ENCODE assay signal across 1 cellular context in the genomic region with DNA sequence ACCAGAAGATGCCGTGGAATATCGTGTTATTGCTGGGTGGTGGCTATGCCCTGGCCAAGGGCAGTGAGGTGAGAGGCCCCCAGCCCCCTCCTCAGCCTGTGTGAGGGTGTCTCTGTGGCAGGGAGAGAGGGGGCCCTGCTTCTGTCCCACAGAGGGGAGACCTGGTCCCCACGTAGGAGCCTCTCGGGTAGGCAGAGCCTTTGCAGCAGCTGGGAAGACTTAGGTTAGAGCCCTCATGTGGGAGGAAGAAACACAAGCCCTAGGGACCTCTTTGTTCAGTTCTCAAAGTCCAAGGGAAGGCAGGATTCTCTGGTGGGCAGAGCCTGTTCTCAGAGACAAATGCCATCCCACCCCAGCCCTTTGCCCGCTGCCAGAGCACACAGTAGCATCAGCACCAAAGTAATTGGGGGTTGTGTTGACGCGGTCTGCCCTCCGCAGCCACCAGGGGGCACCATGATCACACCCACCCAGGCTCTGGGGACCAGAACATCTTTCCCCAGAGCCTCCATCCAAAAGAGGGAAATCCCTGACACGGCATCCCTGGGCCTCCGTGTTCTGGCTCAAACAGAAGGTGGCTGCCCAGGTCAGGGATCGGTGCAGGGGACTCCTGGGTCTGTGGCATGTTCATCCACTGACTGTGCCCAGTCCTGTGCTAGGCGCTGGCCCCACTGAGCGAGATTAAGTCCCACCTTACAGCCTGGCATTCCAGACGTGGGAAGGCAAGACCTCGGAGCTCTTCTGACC.
TF ChIP-seq lines count a peak whose summit lies in the region.

No MANE protein-coding gene starts in this region.

TF ChIP-seq in GM12878, 131 proteins besides CTCF, POLR2A, EP300 and RAD21:
- TF ChIP-seq YY1 (IDR thresholded peaks at IDR 0.05; ENCODE audit: low read depth, low read length) (peak; percentile 85), SMC3 (IDR thresholded peaks at IDR 0.05; ENCODE audit: borderline replicate concordance, low read length) (peak; percentile 99), MEF2B (IDR thresholded peaks at IDR 0.05; ENCODE audit: partially characterized antibody, poor library complexity, severe bottlenecking) (peak; percentile 70), WRNIP1 (IDR thresholded peaks at IDR 0.05; ENCODE audit: borderline replicate concordance, low read depth, low read length) (peak; percentile 74; the same call in 1 of the 2 replicates), FOXM1 (IDR thresholded peaks at IDR 0.05; ENCODE audit: low read depth, low read length) (no peak), CREM (IDR thresholded peaks at IDR 0.05; ENCODE audit: low read depth) (peak; percentile 83), SMARCA5 (IDR thresholded peaks at IDR 0.05) (peak; percentile 77; the same call in 1 of the 2 replicates), CREB1 (IDR thresholded peaks at IDR 0.05; ENCODE audit: low read depth) (peak; percentile 70), RCOR1 (conservative IDR thresholded peaks at IDR 0.05; ENCODE audit: low read depth, low read length) (peak; percentile 77; the same call in 1 of the 2 replicates), PAX8 (IDR thresholded peaks at IDR 0.05) (no peak), DPF2 (IDR thresholded peaks at IDR 0.05) (0 out of 2 replicates have a peak, but pooled peaks have one; percentile 23), ZNF24 (IDR thresholded peaks at IDR 0.05) (no peak), LARP7 (IDR thresholded peaks at IDR 0.05) (0 out of 2 replicates have a peak, but pooled peaks have one; percentile 54), RB1 (IDR thresholded peaks at IDR 0.05; ENCODE audit: borderline replicate concordance) (peak; percentile 66; the same call in 1 of the 2 replicates), CHD2 (IDR thresholded peaks at IDR 0.05; ENCODE audit: borderline replicate concordance, low read depth, low read length) (0 out of 2 replicates have a peak, but pooled peaks have one; percentile 18), IKZF1 (conservative IDR thresholded peaks at IDR 0.05) (peak; percentile 65), IKZF2 (IDR thresholded peaks at IDR 0.05) (peak; percentile 37 to 53; a peak in 1 of 4 replicates), RUNX3 (IDR thresholded peaks at IDR 0.05; ENCODE audit: low read length) (peak; percentile 60; the same call in 1 of the 2 replicates), NBN (IDR thresholded peaks at IDR 0.05) (0 out of 2 replicates have a peak, but pooled peaks have one; percentile 31), RELA (IDR thresholded peaks at IDR 0.05; ENCODE audit: borderline replicate concordance, partially characterized antibody) (peak; percentile 75), BHLHE40 (IDR thresholded peaks at IDR 0.05; ENCODE audit: borderline replicate concordance in 1 of 2, low read depth in 2 of 2, low read length in 1 of 2) (0 out of 4 replicates have a peak, but pooled peaks have one; percentile 18 to 36)
- TF ChIP-seq, protein P1, sequence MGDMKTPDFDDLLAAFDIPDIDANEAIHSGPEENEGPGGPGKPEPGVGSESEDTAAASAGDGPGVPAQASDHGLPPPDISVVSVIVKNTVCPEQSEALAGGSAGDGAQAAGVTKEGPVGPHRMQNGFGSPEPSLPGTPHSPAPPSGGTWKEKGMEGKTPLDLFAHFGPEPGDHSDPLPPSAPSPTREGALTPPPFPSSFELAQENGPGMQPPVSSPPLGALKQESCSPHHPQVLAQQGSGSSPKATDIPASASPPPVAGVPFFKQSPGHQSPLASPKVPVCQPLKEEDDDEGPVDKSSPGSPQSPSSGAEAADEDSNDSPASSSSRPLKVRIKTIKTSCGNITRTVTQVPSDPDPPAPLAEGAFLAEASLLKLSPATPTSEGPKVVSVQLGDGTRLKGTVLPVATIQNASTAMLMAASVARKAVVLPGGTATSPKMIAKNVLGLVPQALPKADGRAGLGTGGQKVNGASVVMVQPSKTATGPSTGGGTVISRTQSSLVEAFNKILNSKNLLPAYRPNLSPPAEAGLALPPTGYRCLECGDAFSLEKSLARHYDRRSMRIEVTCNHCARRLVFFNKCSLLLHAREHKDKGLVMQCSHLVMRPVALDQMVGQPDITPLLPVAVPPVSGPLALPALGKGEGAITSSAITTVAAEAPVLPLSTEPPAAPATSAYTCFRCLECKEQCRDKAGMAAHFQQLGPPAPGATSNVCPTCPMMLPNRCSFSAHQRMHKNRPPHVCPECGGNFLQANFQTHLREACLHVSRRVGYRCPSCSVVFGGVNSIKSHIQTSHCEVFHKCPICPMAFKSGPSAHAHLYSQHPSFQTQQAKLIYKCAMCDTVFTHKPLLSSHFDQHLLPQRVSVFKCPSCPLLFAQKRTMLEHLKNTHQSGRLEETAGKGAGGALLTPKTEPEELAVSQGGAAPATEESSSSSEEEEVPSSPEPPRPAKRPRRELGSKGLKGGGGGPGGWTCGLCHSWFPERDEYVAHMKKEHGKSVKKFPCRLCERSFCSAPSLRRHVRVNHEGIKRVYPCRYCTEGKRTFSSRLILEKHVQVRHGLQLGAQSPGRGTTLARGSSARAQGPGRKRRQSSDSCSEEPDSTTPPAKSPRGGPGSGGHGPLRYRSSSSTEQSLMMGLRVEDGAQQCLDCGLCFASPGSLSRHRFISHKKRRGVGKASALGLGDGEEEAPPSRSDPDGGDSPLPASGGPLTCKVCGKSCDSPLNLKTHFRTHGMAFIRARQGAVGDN (IDR thresholded peaks at IDR 0.05) = no peak
- TF ChIP-seq, protein P2, sequence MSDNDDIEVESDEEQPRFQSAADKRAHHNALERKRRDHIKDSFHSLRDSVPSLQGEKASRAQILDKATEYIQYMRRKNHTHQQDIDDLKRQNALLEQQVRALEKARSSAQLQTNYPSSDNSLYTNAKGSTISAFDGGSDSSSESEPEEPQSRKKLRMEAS (IDR thresholded peaks at IDR 0.05; ENCODE audit: low read depth, low read length) = no peak
- TF ChIP-seq, protein P3, sequence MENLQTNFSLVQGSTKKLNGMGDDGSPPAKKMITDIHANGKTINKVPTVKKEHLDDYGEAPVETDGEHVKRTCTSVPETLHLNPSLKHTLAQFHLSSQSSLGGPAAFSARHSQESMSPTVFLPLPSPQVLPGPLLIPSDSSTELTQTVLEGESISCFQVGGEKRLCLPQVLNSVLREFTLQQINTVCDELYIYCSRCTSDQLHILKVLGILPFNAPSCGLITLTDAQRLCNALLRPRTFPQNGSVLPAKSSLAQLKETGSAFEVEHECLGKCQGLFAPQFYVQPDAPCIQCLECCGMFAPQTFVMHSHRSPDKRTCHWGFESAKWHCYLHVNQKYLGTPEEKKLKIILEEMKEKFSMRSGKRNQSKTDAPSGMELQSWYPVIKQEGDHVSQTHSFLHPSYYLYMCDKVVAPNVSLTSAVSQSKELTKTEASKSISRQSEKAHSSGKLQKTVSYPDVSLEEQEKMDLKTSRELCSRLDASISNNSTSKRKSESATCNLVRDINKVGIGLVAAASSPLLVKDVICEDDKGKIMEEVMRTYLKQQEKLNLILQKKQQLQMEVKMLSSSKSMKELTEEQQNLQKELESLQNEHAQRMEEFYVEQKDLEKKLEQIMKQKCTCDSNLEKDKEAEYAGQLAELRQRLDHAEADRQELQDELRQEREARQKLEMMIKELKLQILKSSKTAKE (IDR thresholded peaks at IDR 0.05; ENCODE audit: low read depth, poor library complexity, severe bottlenecking) = no peak
